Comparison of ENCODE assay signal across 12 cellular contexts in the genomic region with DNA sequence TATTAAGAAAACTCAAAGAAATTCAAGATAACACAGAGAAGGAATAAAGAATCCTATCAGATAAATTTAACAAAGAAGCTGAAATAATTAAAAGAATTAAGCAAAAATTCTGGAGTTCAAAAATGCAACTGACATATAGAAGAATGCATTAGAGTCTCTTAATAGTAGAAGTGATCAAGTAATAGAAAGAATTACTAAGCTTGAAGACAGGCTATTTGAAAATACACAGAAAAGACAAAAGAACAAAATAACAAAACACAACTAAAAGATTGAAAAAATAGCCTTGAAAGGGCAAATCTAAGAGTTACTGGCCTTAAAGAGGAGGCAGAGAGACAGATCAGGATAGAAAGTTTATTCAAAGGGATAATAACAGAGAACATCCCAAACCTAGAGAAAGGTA.
"Had no signal": no experiment of that assay in that cellular context is flagged by ENCODE, and none has a peak within 500 bp of the region (broad histone marks: within the 10 kb centered on the region; RNA-seq: fewer than 3 reads in every experiment).

No MANE protein-coding gene starts in this region.

- H3K4me3 Mint-ChIP-seq: nephron had no signal

- H3K4me3 ChIP-seq: heart right ventricle, right atrium auricular region, stomach had no signal

- DNase-seq: hypothalamus; naive B cell; occipital lobe; small intestine; stimulated activated CD4-positive, alpha-beta T cell treated with anti-CD3 and anti-CD28 coated beads, Interleukin-12 subunit alpha, Interleukin-12 subunit beta, amount 100 ng/mL, for 4 hours; stimulated activated naive CD4-positive, alpha-beta T cell; substantia nigra; trophoblast cell had no signal

- H3K27ac Mint-ChIP-seq: nephron had no signal

- H3K4me1 Mint-ChIP-seq: nephron had no signal

- H3K27me3 Mint-ChIP-seq: naive B cell had no signal

- H3K36me3 ChIP-seq: right atrium auricular region had no signal

- H3K27me3 ChIP-seq: heart right ventricle, right atrium auricular region, stomach had no signal

- H3K27ac ChIP-seq: right atrium auricular region had no signal
